Comparison of ENCODE assay signal across 8 cellular contexts in the genomic region with DNA sequence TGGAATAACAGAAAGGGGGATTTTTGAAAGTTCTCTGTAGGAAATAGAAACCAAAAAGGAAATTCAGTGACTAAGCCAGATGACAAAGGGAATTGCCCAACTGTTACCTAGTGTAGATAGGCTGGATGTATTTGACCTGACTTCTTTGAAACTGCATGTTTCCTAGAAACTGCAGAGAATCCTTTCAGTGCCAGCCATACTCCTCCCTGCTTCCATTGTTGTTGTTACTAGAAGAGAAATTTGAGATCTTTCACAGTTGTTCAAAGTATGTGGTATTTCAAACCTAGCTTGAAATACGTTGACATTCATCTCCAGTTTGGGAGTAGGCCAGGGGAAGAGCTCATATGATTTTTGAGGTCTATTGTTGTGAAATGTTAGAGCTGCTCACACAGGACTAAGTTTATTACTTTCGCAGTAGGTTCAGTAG.
DNase-seq lines count a peak whose midpoint lies in the region; ATAC-seq and TF ChIP-seq lines count a peak whose summit lies in the region.

No MANE protein-coding gene starts in this region.

- no peaks in the 10 kb centered on the region for H3K36me3 ChIP-seq in duodenal mucosa (ENCODE audit: control insufficient read depth in 1 of 2, insufficient read depth in 2 of 2, low read length in 2 of 2)
- no peaks in the 10 kb centered on the region for H3K36me3 ChIP-seq in parathyroid adenoma (ENCODE audit: control insufficient read depth, insufficient read depth, low read length)

- H3K27ac ChIP-seq in duodenal mucosa (ENCODE audit: low read depth, low read length) (peak overlapping the region; percentile 11), parathyroid adenoma (peak overlapping the region; percentile 75)

- H3K79me2 ChIP-seq in parathyroid adenoma = no peaks in the 10 kb centered on the region

- peak; percentile 82 for DNase-seq in GM04504 (ENCODE audit: low read depth)
- DNase-seq in NCI-H446 (lab: John Stamatoyannopoulos, UW) = peak; percentile 18 to 40
- no peak for DNase-seq in stimulated activated CD4-positive, alpha-beta T cell treated with anti-CD3 and anti-CD28 coated beads, Interleukin-2, amount 100 ng/mL, for 48 hours
- no peak for DNase-seq in islet precursor cell

- H3K4me2 ChIP-seq in parathyroid adenoma (ENCODE audit: low read length) = peak overlapping the region; percentile 31

- ATAC-seq in HG03097 (IDR thresholded peaks at IDR 0.05; ENCODE audit: low FRiP score, unreplicated experiment) (no peak), GM18498 (IDR thresholded peaks at IDR 0.05; ENCODE audit: unreplicated experiment) (no peak)

- H2AFZ ChIP-seq in parathyroid adenoma = peak overlapping the region; percentile 7

- H3K9ac ChIP-seq in duodenal mucosa (ENCODE audit: low read depth in 1 of 2, low read length in 2 of 2) (no peak overlapping the region), parathyroid adenoma (no peak overlapping the region)

- H3K4me1 ChIP-seq in duodenal mucosa (ENCODE audit: control insufficient read depth in 1 of 2, insufficient read depth in 2 of 2, low read length in 2 of 2) (no peaks in the 10 kb centered on the region), parathyroid adenoma (peaks cover 11% of the 10 kb centered on the region)

- H3K9me3 ChIP-seq in duodenal mucosa (ENCODE audit: control insufficient read depth in 1 of 2, low read length in 2 of 2) = no peaks in the 10 kb centered on the region
- H3K9me3 ChIP-seq in parathyroid adenoma (ENCODE audit: control insufficient read depth, low read length) = no peaks in the 10 kb centered on the region

- TF ChIP-seq CTCF in parathyroid adenoma (IDR thresholded peaks at IDR 0.05) = no peak

- H3K27me3 ChIP-seq in duodenal mucosa (ENCODE audit: control insufficient read depth in 1 of 2, insufficient read depth in 2 of 2, low read length in 2 of 2) (no peaks in the 10 kb centered on the region), parathyroid adenoma (ENCODE audit: control insufficient read depth, insufficient read depth, low read length) (no peaks in the 10 kb centered on the region)

- H3K4me3 ChIP-seq in duodenal mucosa (ENCODE audit: low read depth in 1 of 2, low read length in 2 of 2) = no peak overlapping the region
- H3K4me3 ChIP-seq in parathyroid adenoma (ENCODE audit: low read depth, low read length) = no peak overlapping the region

Comparison
In these comparisons a context has a peak if more than half of its experiments do, and no peak if none do; other contexts are left out.
1. DNase-seq: peak in GM04504 (single experiment) and NCI-H446 (2 of 2); none in stimulated activated CD4-positive, alpha-beta T cell treated with anti-CD3 and anti-CD28 coated beads, Interleukin-2, amount 100 ng/mL, for 48 hours (0 of 2) and islet precursor cell (single experiment).